ENCODE assay signal across 11 cellular contexts in the genomic region with DNA sequence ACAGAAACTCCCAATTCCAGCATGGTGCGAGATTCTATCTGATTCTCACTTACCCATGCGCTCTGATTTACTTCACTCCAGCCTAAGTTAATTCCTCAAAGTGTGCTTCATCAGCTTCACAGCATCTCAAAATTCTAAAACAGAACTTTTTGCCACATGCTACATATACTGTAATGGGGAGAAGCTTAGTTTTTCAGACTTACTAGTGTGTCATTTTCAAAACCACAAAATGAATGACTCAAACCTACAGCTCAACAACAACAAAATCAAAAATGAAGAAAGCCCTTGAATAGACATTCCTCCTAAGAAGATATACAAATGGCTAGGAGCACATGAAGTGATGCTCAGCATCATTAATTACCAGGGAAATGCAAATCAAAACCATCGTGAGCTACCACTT. TPM values are rescaled to one million over a fixed set of nuclear protein-coding genes. Genes with fewer than 3 reads are reported as not detected.
DNase-seq lines count a peak whose midpoint lies in the region; ATAC-seq and TF ChIP-seq lines count a peak whose summit lies in the region.
"Had no signal": no experiment of that assay in that cellular context is flagged by ENCODE, and none has a peak within 500 bp of the region (broad histone marks: within the 10 kb centered on the region; RNA-seq: fewer than 3 reads in every experiment).

No MANE protein-coding gene starts in this region.

- no peak overlapping the region for H3K4me2 ChIP-seq in Karpas-422 (ENCODE audit: low read depth, low read length, poor library complexity, severe bottlenecking)
- H3K4me2 ChIP-seq: PC-9 had no signal

- H3K36me3 ChIP-seq in Karpas-422 (ENCODE audit: insufficient read depth, low read length) (no peaks in the 10 kb centered on the region), adipocyte (ENCODE audit: control insufficient read depth, insufficient read depth, low read length, severe bottlenecking) (no peaks in the 10 kb centered on the region), stomach (peaks cover 0 to 12% (median 2%) of the 10 kb centered on the region in 4 donors)

- no peaks in the 10 kb centered on the region for H3K9me2 ChIP-seq in Karpas-422 (replicated peaks; ENCODE audit: insufficient read depth, low read length)

- H3K4me3 Mint-ChIP-seq in CD4-positive, alpha-beta T cell, result peak overlapping the region; percentile 31
- peak overlapping the region in 2 of 8 donors; percentile 4 to 35 for H3K4me3 Mint-ChIP-seq in naive B cell

- DNase-seq in CD4-positive, alpha-beta T cell, result no peak
- no peak for DNase-seq in Karpas-422
- peak; percentile 55 for DNase-seq in adipocyte (ENCODE audit: low read depth)
- DNase-seq in naive B cell, result no peak
- no peak for DNase-seq in stomach
- no peak for DNase-seq in amniotic stem cell (lab: John Stamatoyannopoulos, UW)
- DNase-seq: activated gamma-delta T cell, NCI-H2081, PC-9 had no signal

- peaks cover 42% of the 10 kb centered on the region for H3K4me1 ChIP-seq in Karpas-422 (ENCODE audit: low read length)
- H3K4me1 ChIP-seq in adipocyte (ENCODE audit: control insufficient read depth, insufficient read depth, low read length), result peaks cover 25% of the 10 kb centered on the region
- H3K4me1 ChIP-seq in stomach, result peaks cover 25 to 86% (median 56%) of the 10 kb centered on the region in 4 donors

- POLR2A ChIA-PET in CD4-positive, alpha-beta T cell (lab: Charles Lee), result interaction anchor here (1.3 kb wide), 2 partner anchors 15 to 78 kb away, joined by 5 to 10 read pairs; a partner anchor contains a TSS

- H2AFZ ChIP-seq in Karpas-422 (ENCODE audit: low read length), result no peak overlapping the region
- H2AFZ ChIP-seq: PC-9 had no signal

- peaks cover 88% of the 10 kb centered on the region for H3K79me2 ChIP-seq in Karpas-422 (ENCODE audit: low read length)

- H3K4me1 Mint-ChIP-seq in CD4-positive, alpha-beta T cell (ENCODE audit: low read depth), result peaks cover 92% of the 10 kb centered on the region
- peaks cover 74 to 94% (median 92%) of the 10 kb centered on the region in 3 donors for H3K4me1 Mint-ChIP-seq in naive B cell

- H4K20me1 ChIP-seq in Karpas-422 (ENCODE audit: insufficient read depth, low read depth, low read length), result 0 out of 2 replicates have a peak, but pooled peaks cover 4% of the 10 kb centered on the region

- 84 to 91% (median 89%) methylated on average over 3 of the region's 3 CpGs for WGBS in stomach, 5 donors

- H3K4me3 ChIP-seq in Karpas-422 (ENCODE audit: low read length) (no peak overlapping the region), adipocyte (ENCODE audit: low read length) (no peak overlapping the region), stomach (no peak overlapping the region)
- H3K4me3 ChIP-seq: PC-9 had no signal

- TF ChIP-seq CTCF in CD4-positive, alpha-beta T cell (IDR thresholded peaks at IDR 0.05), result no peak
- TF ChIP-seq CTCF in stomach (IDR thresholded peaks at IDR 0.05), result no peak

- peak; percentile 71 for ATAC-seq in CD4-positive, alpha-beta T cell (ENCODE audit: poor library complexity)
- ATAC-seq in naive B cell (ENCODE audit: low read depth in 2 of 2), result no peak
- ATAC-seq in GM21619 (IDR thresholded peaks at IDR 0.05; ENCODE audit: unreplicated experiment), result no peak
- ATAC-seq in GM19023 (IDR thresholded peaks at IDR 0.05; ENCODE audit: unreplicated experiment), result no peak

- no peaks in the 10 kb centered on the region for H3K27me3 Mint-ChIP-seq in CD4-positive, alpha-beta T cell
- no peaks in the 10 kb centered on the region for H3K27me3 Mint-ChIP-seq in naive B cell

- no peak overlapping the region for H3K9ac ChIP-seq in Karpas-422 (ENCODE audit: low read length)
- H3K9ac ChIP-seq in adipocyte (ENCODE audit: low read length), result no peak overlapping the region

- intact Hi-C loops in CD4-positive, alpha-beta T cell (cut with DNase I, micrococcal nuclease), result loop anchor here in 1 of 2 experiments (2.0 kb wide), 1 partner anchor 19 kb away; no protein-coding TSS in a partner anchor
- intact Hi-C loops in stomach (cut with DNase I; ENCODE audit: low total_unique reads), result no loop called here

- H3K27me3 ChIP-seq in CD4-positive, alpha-beta T cell (ENCODE audit: control insufficient read depth, insufficient read depth, low read length), result no peaks in the 10 kb centered on the region
- H3K27me3 ChIP-seq in Karpas-422 (ENCODE audit: low read length), result no peaks in the 10 kb centered on the region
- H3K27me3 ChIP-seq in adipocyte (replicated peaks; ENCODE audit: control insufficient read depth, insufficient read depth, low read length), result no peaks in the 10 kb centered on the region
- H3K27me3 ChIP-seq in stomach, result no peaks in the 10 kb centered on the region

- CTCF ChIA-PET in CD4-positive, alpha-beta T cell (lab: Charles Lee), result no interaction called here

- H3K36me3 Mint-ChIP-seq in CD4-positive, alpha-beta T cell (ENCODE audit: low read depth), result peaks cover 29% of the 10 kb centered on the region
- H3K36me3 Mint-ChIP-seq in naive B cell, result peaks cover 6 to 7% of the 10 kb centered on the region in 2 donors

- H3K9me3 Mint-ChIP-seq in CD4-positive, alpha-beta T cell, result no peaks in the 10 kb centered on the region
- H3K9me3 Mint-ChIP-seq in naive B cell, result no peaks in the 10 kb centered on the region

- TF ChIP-seq EP300 in stomach (IDR thresholded peaks at IDR 0.05), result no peak

- H3K27ac Mint-ChIP-seq in CD4-positive, alpha-beta T cell, result peak overlapping the region; percentile 73
- peak overlapping the region in 4 of 6 donors; percentile 33 to 74 (median 66) for H3K27ac Mint-ChIP-seq in naive B cell

- H3K9me3 ChIP-seq in CD4-positive, alpha-beta T cell (ENCODE audit: control insufficient read depth, low read length), result no peaks in the 10 kb centered on the region
- no peaks in the 10 kb centered on the region for H3K9me3 ChIP-seq in Karpas-422 (ENCODE audit: low read length)
- no peaks in the 10 kb centered on the region for H3K9me3 ChIP-seq in adipocyte (ENCODE audit: control insufficient read depth, low read length)
- H3K9me3 ChIP-seq in stomach, result no peaks in the 10 kb centered on the region

- peak overlapping the region; percentile 2 for H3K27ac ChIP-seq in CD4-positive, alpha-beta T cell (ENCODE audit: low read depth, low read length)
- H3K27ac ChIP-seq in Karpas-422 (ENCODE audit: low read length), result peak overlapping the region; percentile 13; the same call in 1 of the 2 replicates
- no peak overlapping the region for H3K27ac ChIP-seq in stomach
- H3K27ac ChIP-seq: PC-9 had no signal

- TF ChIP-seq POLR2A in stomach (IDR thresholded peaks at IDR 0.05), result no peak

RNA-seq across cellular contexts. Expression of a gene that starts 14.9 kb away (rescaled TPM):
- 10 to 100 TPM; 11.4 to 14.9 TPM for total RNA-seq in CD4-positive, alpha-beta T cell
- total RNA-seq in Karpas-422 (2014; rRNA removed; shearing (Covaris generic); ENCODE audit: low replicate concordance), result 29.8 and 35.5 TPM in 2 replicates
- polyA plus RNA-seq in naive B cell (ENCODE audit: low read depth in 6 of 6), result 100 to 1,000 TPM; 119 to 174 (median 151) TPM
- 100 to 1,000 TPM in 2 of 5 donors, 10 to 100 TPM in 2, 1 to 10 TPM in 1; 5.5 to 253 (median 45.4) TPM for total RNA-seq in stomach
- 10 to 100 TPM; 18.3 to 30.4 (median 20.4) TPM for polyA plus RNA-seq in stomach

Comparison
In these comparisons a context has a peak if more than half of its experiments do, and no peak if none do; other contexts are left out.
1. H3K27ac ChIP-seq: peak in CD4-positive, alpha-beta T cell (single experiment) and Karpas-422 (single experiment); none in stomach (0 of 5).